In genomic region chr10:123424537-123424936, GRCh38 we compare ENCODE assay signal across 27 cellular contexts.
"Had no signal": no experiment of that assay in that cellular context is flagged by ENCODE, and none has a peak within 500 bp of the region (broad histone marks: within the 10 kb centered on the region; RNA-seq: fewer than 3 reads in every experiment).

No MANE protein-coding gene starts in this region.

- DNase-seq: stimulated activated CD4-positive, alpha-beta T cell treated with anti-CD3 and anti-CD28 coated beads, Interleukin-2, amount 100 ng/mL, for 48 hours; stimulated activated CD4-positive, alpha-beta T cell treated with anti-CD3 and anti-CD28 coated beads, Interleukin-4, amount 100 ng/mL, for 1 hour; stimulated activated CD4-positive, alpha-beta T cell treated with anti-CD3 and anti-CD28 coated beads, Interleukin-4, amount 100 ng/mL, for 24 hours; stimulated activated CD4-positive, alpha-beta T cell treated with anti-CD3 and anti-CD28 coated beads, Interleukin-4, amount 100 ng/mL, for 4 hours; stimulated activated CD8-positive, alpha-beta memory T cell treated with anti-CD3 and anti-CD28 coated beads, Interleukin-4, amount 100 ng/mL, for 48 hours; stimulated activated naive B cell treated with anti-CD40 and anti-IgM and Interleukin-4, amounts not matched to agents 10 μg/mL and 1 μg/mL and 100 μg/mL, for 72 hours; stimulated activated naive CD4-positive, alpha-beta T cell; stimulated activated naive CD4-positive, alpha-beta T cell treated with Interleukin-2 at 50 U/mL for 16 hours; stimulated activated naive CD8-positive, alpha-beta T cell treated with anti-CD3 and anti-CD28 coated beads, Interleukin-15, amount 100 ng/mL, for 72 hours; stimulated activated naive CD8-positive, alpha-beta T cell treated with anti-CD3 and anti-CD28 coated beads, Interleukin-15, Interleukin-2, amounts not matched to agents 100 U/mL and 50 U/mL, for 24 hours; stomach; testis; thyroid gland; tibial artery; transverse colon; trophoblast cell; upper lobe of left lung; upper lobe of right lung; uterus had no signal

- H3K27ac Mint-ChIP-seq: stimulated activated effector memory CD8-positive, alpha-beta T cell treated with anti-CD3 and anti-CD28 coated beads, Interleukin-12 subunit alpha, Interleukin-12 subunit beta, amount 100 ng/mL, for 72 hours; stimulated activated memory B cell treated with anti-CD40 and anti-IgM and Interleukin-4, amounts not matched to agents 10 μg/mL and 1 μg/mL and 100 μg/mL, for 72 hours; stimulated activated naive B cell treated with anti-CD40 and anti-IgM and Interleukin-4, amounts not matched to agents 10 μg/mL and 1 μg/mL and 100 μg/mL, for 72 hours; stimulated activated naive CD8-positive, alpha-beta T cell treated with anti-CD3 and anti-CD28 coated beads, Interleukin-15, amount 100 ng/mL, for 72 hours; stimulated activated naive CD8-positive, alpha-beta T cell treated with anti-CD3 and anti-CD28 coated beads, Interleukin-15, Interleukin-2, amounts not matched to agents 100 ng/mL and 50 ng/mL, for 24 hours; type B pancreatic cell had no signal

- H3K36me3 Mint-ChIP-seq: stimulated activated effector memory CD8-positive, alpha-beta T cell treated with anti-CD3 and anti-CD28 coated beads, Interleukin-12 subunit alpha, Interleukin-12 subunit beta, amount 100 ng/mL, for 72 hours; stimulated activated memory B cell treated with anti-CD40 and anti-IgM and Interleukin-4, amounts not matched to agents 10 μg/mL and 1 μg/mL and 100 μg/mL, for 72 hours; stimulated activated naive B cell treated with anti-CD40 and anti-IgM and Interleukin-4, amounts not matched to agents 10 μg/mL and 1 μg/mL and 100 μg/mL, for 72 hours; type B pancreatic cell had no signal

- H3K4me1 Mint-ChIP-seq: stimulated activated effector memory CD8-positive, alpha-beta T cell treated with anti-CD3 and anti-CD28 coated beads, Interleukin-12 subunit alpha, Interleukin-12 subunit beta, amount 100 ng/mL, for 72 hours; stimulated activated memory B cell treated with anti-CD40 and anti-IgM and Interleukin-4, amounts not matched to agents 10 μg/mL and 1 μg/mL and 100 μg/mL, for 72 hours; stimulated activated naive B cell treated with anti-CD40 and anti-IgM and Interleukin-4, amounts not matched to agents 10 μg/mL and 1 μg/mL and 100 μg/mL, for 72 hours; stimulated activated naive CD8-positive, alpha-beta T cell treated with anti-CD3 and anti-CD28 coated beads, Interleukin-15, amount 100 ng/mL, for 72 hours had no signal

- H3K9me3 Mint-ChIP-seq: stimulated activated effector memory CD8-positive, alpha-beta T cell treated with anti-CD3 and anti-CD28 coated beads, Interleukin-12 subunit alpha, Interleukin-12 subunit beta, amount 100 ng/mL, for 72 hours; stimulated activated memory B cell treated with anti-CD40 and anti-IgM and Interleukin-4, amounts not matched to agents 10 μg/mL and 1 μg/mL and 100 μg/mL, for 72 hours; stimulated activated naive B cell treated with anti-CD40 and anti-IgM and Interleukin-4, amounts not matched to agents 10 μg/mL and 1 μg/mL and 100 μg/mL, for 72 hours; stimulated activated naive CD8-positive, alpha-beta T cell treated with anti-CD3 and anti-CD28 coated beads, Interleukin-15, amount 100 ng/mL, for 72 hours; stimulated activated naive CD8-positive, alpha-beta T cell treated with anti-CD3 and anti-CD28 coated beads, Interleukin-15, Interleukin-2, amounts not matched to agents 100 ng/mL and 50 ng/mL, for 24 hours had no signal

- H3K27ac ChIP-seq: stomach, suprapubic skin, testis, thoracic aorta, thyroid gland, tibial artery, tibial nerve, transverse colon, upper lobe of left lung, upper lobe of right lung, uterus, vagina had no signal

- H3K4me3 Mint-ChIP-seq: stimulated activated effector memory CD8-positive, alpha-beta T cell treated with anti-CD3 and anti-CD28 coated beads, Interleukin-12 subunit alpha, Interleukin-12 subunit beta, amount 100 ng/mL, for 72 hours; stimulated activated memory B cell treated with anti-CD40 and anti-IgM and Interleukin-4, amounts not matched to agents 10 μg/mL and 1 μg/mL and 100 μg/mL, for 72 hours; stimulated activated naive B cell treated with anti-CD40 and anti-IgM and Interleukin-4, amounts not matched to agents 10 μg/mL and 1 μg/mL and 100 μg/mL, for 72 hours; stimulated activated naive CD8-positive, alpha-beta T cell treated with anti-CD3 and anti-CD28 coated beads, Interleukin-15, amount 100 ng/mL, for 72 hours; stimulated activated naive CD8-positive, alpha-beta T cell treated with anti-CD3 and anti-CD28 coated beads, Interleukin-15, Interleukin-2, amounts not matched to agents 100 ng/mL and 50 ng/mL, for 24 hours; type B pancreatic cell had no signal
